ENCODE assay signal across 9 cellular contexts in genomic region chr9:6567140-6567591, GRCh38.
DNase-seq lines count a peak whose midpoint lies in the region; ATAC-seq and TF ChIP-seq lines count a peak whose summit lies in the region.
"Had no signal": no experiment of that assay in that cellular context is flagged by ENCODE, and none has a peak within 500 bp of the region (broad histone marks: within the 10 kb centered on the region; RNA-seq: fewer than 3 reads in every experiment).

No MANE protein-coding gene starts in this region.

- TF ChIP-seq CTCF in coronary artery (IDR thresholded peaks at IDR 0.05) = no peak

- ATAC-seq in HG03342 (IDR thresholded peaks at IDR 0.05; ENCODE audit: unreplicated experiment) = no peak

- H3K27ac ChIP-seq in coronary artery = peak overlapping the region; percentile 24 to 48

- no peak overlapping the region for H3K4me3 ChIP-seq in coronary artery
- H3K4me3 ChIP-seq: GM12878 had no signal

- DNase-seq in Daoy (ENCODE audit: low read depth) (peak; percentile 96), RKO (ENCODE audit: low spot score) (peak; percentile 93), coronary artery (ENCODE audit: low spot score) (no peak), pulmonary artery endothelial cell (ENCODE audit: low read depth, low spot score) (peak; percentile 88), iPS-NIHi7 (ENCODE audit: extremely low spot score) (no peak), NCI-H510A (lab: John Stamatoyannopoulos, UW) (no peak)
- DNase-seq in activated CD8-positive, alpha-beta memory T cell treated with anti-CD3 and anti-CD28 coated beads, Interleukin-2, amount 50 U/mL, for 4 hours = no peak

Comparison
In these comparisons a context has a peak if more than half of its experiments do, and no peak if none do; other contexts are left out.
1. DNase-seq: peak in Daoy (single experiment), RKO (single experiment) and pulmonary artery endothelial cell (single experiment); none in coronary artery (single experiment), iPS-NIHi7 (single experiment), NCI-H510A (single experiment) and activated CD8-positive, alpha-beta memory T cell treated with anti-CD3 and anti-CD28 coated beads, Interleukin-2, amount 50 U/mL, for 4 hours (single experiment).